In the genomic region with DNA sequence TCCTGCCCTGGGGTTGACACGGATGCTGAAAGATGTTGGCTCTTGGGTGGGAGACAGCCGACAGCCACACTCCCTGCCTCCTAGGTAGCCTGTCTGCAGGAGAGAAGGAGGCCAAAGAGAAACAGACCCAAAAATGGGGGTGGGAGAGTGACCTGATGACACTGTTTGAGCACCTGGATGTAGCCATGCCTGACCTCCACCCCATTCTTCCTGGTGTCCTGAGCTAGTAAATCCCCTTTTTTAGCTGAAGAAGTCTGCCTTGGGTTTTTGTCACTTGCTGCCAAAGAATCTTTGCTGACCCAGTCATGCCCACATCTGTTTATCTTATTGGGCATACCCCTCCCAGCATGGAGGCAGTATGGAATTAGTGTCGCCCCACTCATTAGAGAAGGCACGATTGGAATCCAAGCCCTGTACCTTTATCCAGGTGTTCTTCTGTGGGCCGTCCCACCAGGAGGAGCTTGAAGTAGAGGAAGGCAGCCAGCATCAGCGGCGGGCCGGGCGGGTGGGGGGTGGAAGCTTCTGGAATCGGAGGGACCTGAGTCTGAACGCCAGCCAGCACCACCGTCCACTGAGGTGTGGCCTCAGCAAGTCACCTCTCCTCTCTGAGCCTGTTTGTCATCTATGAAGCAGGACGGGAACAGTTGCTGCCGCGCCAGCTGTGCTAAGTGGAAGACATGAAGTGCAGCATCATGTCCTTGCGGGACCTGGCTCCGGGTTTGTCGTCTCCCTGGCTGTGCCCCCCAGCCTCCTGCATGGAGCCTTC, we compare ENCODE assay signal across 37 cellular contexts. TPM values are rescaled to one million over a fixed set of nuclear protein-coding genes. Genes with fewer than 3 reads are reported as not detected.
A peak's percentile ranks its signal among the peaks of the same experiment; 100 is the strongest.
DNase-seq lines count a peak whose midpoint lies in the region; ATAC-seq, FAIRE-seq and TF ChIP-seq lines count a peak whose summit lies in the region.
"Had no signal": no experiment of that assay in that cellular context is flagged by ENCODE, and none has a peak within 500 bp of the region (broad histone marks: within the 10 kb centered on the region; RNA-seq: fewer than 3 reads in every experiment).

No MANE protein-coding gene starts in this region.

- WGBS in HepG2 (ENCODE audit: low lambda C conversion rate), result 86% methylated on average over 8 of the region's 18 CpGs
- WGBS in right lobe of liver (ENCODE audit: insufficient coverage, low coverage, low lambda C conversion rate, missing lambda C conversion rate), result 86% methylated on average over 12 of the region's 18 CpGs

- no peaks in the 10 kb centered on the region for H3K4me1 ChIP-seq in HepG2 (ENCODE audit: insufficient read depth, low read length)
- no peaks in the 10 kb centered on the region for H3K4me1 ChIP-seq in right lobe of liver
- H3K4me1 ChIP-seq in lower lobe of right lung, result no peaks in the 10 kb centered on the region
- H3K4me1 ChIP-seq: neural progenitor cell, parathyroid adenoma had no signal

- H3K27me3 Mint-ChIP-seq in stimulated activated memory B cell treated with anti-CD40 and anti-IgM and Interleukin-4, amounts not matched to agents 10 μg/mL and 1 μg/mL and 100 μg/mL, for 72 hours, result no peaks in the 10 kb centered on the region
- H3K27me3 Mint-ChIP-seq: activated CD4-positive, alpha-beta memory T cell treated with anti-CD3 and anti-CD28 coated beads, Interleukin-2, amount 10 ng/mL, durations not matched to agents 7 days and 5 days had no signal

- no peaks in the 10 kb centered on the region for H3K79me2 ChIP-seq in HepG2 (ENCODE audit: insufficient read depth, low read length)
- H3K79me2 ChIP-seq: parathyroid adenoma had no signal

- no peak overlapping the region for H3K4me2 ChIP-seq in HepG2 (ENCODE audit: low read depth, low read length)
- H3K4me2 ChIP-seq: neural progenitor cell, PC-9 had no signal

- TF ChIP-seq CTCF in HepG2 (CRISPR knock-in tag; IDR thresholded peaks at IDR 0.05) (no peak), right lobe of liver (IDR thresholded peaks at IDR 0.05) (no peak), lower lobe of right lung (IDR thresholded peaks at IDR 0.05) (no peak), brain microvascular endothelial cell (IDR thresholded peaks at IDR 0.05; ENCODE audit: low read depth, low read length, missing control alignments) (no peak)

- H3K36me3 ChIP-seq in HepG2 (replicated peaks in 1 of 2; ENCODE audit: control insufficient read depth in 1 of 2, insufficient read depth in 2 of 2, low read length in 2 of 2), result peaks cover 12 to 16% of the 10 kb centered on the region in 2 experiments; a peak in 4 of 5 replicates
- H3K36me3 ChIP-seq in right lobe of liver, result peaks cover 0 to 21% (median 9%) of the 10 kb centered on the region in 4 donors
- peaks cover 42% of the 10 kb centered on the region for H3K36me3 ChIP-seq in lower lobe of right lung
- peaks cover 20% of the 10 kb centered on the region for H3K36me3 ChIP-seq in brain microvascular endothelial cell (replicated peaks)
- H3K36me3 ChIP-seq: neural progenitor cell had no signal

- H3K27me3 ChIP-seq in HepG2 (ENCODE audit: control insufficient read depth in 1 of 2, insufficient read depth in 2 of 2, low read length in 2 of 2), result no peaks in the 10 kb centered on the region
- H3K27me3 ChIP-seq in right lobe of liver, result no peaks in the 10 kb centered on the region
- H3K27me3 ChIP-seq in lower lobe of right lung (ENCODE audit: low read depth), result no peaks in the 10 kb centered on the region
- H3K27me3 ChIP-seq in brain microvascular endothelial cell (replicated peaks), result no peaks in the 10 kb centered on the region
- H3K27me3 ChIP-seq: neural progenitor cell, right atrium auricular region had no signal

- CTCF ChIA-PET in HepG2 (lab: Yijun Ruan, JAX; ENCODE audit: low intra/inter-chr PET ratio, low total read pairs), result no interaction called here

- H3K9ac ChIP-seq in HepG2 (ENCODE audit: insufficient read depth, low read depth, low read length), result no peak overlapping the region
- H3K9ac ChIP-seq: neural progenitor cell, parathyroid adenoma had no signal

- TF ChIP-seq EP300 in HepG2 (IDR thresholded peaks at IDR 0.05; ENCODE audit: low read depth in 2 of 2, low read length in 2 of 2) (no peak), HepG2 (CRISPR knock-in tag; IDR thresholded peaks at IDR 0.05; ENCODE audit: borderline replicate concordance) (no peak)

- no peak overlapping the region for H3K27ac ChIP-seq in HepG2 (ENCODE audit: extremely low read length, insufficient read depth, low read length)
- no peak overlapping the region for H3K27ac ChIP-seq in right lobe of liver
- peak overlapping the region; percentile 18 for H3K27ac ChIP-seq in lower lobe of right lung
- H3K27ac ChIP-seq in brain microvascular endothelial cell, result no peak overlapping the region
- H3K27ac ChIP-seq: neural progenitor cell, parathyroid adenoma, PC-9 had no signal

- no peaks in the 10 kb centered on the region for H4K20me1 ChIP-seq in HepG2 (ENCODE audit: insufficient read depth, low read length)

- no peak for DNase-seq in HepG2 (ENCODE audit: low spot score)
- DNase-seq in right lobe of liver, result no peak
- DNase-seq in lower lobe of right lung, result no peak
- DNase-seq in HCEC 1CT, result no peak
- no peak for DNase-seq in brain microvascular endothelial cell
- DNase-seq: activated CD4-positive, alpha-beta memory T cell treated with anti-CD3 and anti-CD28 coated beads, Interleukin-2, amount 10 ng/mL, durations not matched to agents 7 days and 5 days; activated CD8-positive, alpha-beta memory T cell treated with anti-CD3 and anti-CD28 coated beads, Interleukin-2, amount 50 U/mL, for 48 hours; activated naive CD4-positive, alpha-beta T cell treated with anti-CD3 and anti-CD28 coated beads for 36 hours; immature natural killer cell; Kasumi-1; mesendoderm; MV-4-11; NCI-H1436 treated with DMSO at 0.1 percent for 48 hours; NCI-H2107; NCI-H345; PC-9; SHP77 treated with DMSO at 0.1 percent for 48 hours; stimulated activated CD4-positive, alpha-beta T cell treated with anti-CD3 and anti-CD28 coated beads, Interleukin-12 subunit alpha, Interleukin-12 subunit beta, amount 100 ng/mL, for 4 hours; stimulated activated CD4-positive, alpha-beta T cell treated with anti-CD3 and anti-CD28 coated beads, Interleukin-2, amount 100 ng/mL, for 48 hours had no signal

- BruUV-seq in HepG2 (replicated peaks; lab: Mats Ljungman, UMichigan), result no TSS peak

- H3K36me3 Mint-ChIP-seq in stimulated activated memory B cell treated with anti-CD40 and anti-IgM and Interleukin-4, amounts not matched to agents 10 μg/mL and 1 μg/mL and 100 μg/mL, for 72 hours, result peaks cover 43% of the 10 kb centered on the region

- POLR2A ChIA-PET in HepG2 (lab: Yijun Ruan, JAX), result interaction anchor here (0.6 kb wide), 1 partner anchor 24 kb away, joined by 3 read pairs; no protein-coding TSS in a partner anchor

- TF ChIP-seq RAD21 in HepG2 (CRISPR knock-in tag; IDR thresholded peaks at IDR 0.05), result no peak

- H3K9me3 ChIP-seq in HepG2 (ENCODE audit: low read length), result no peaks in the 10 kb centered on the region
- no peaks in the 10 kb centered on the region for H3K9me3 ChIP-seq in right lobe of liver
- H3K9me3 ChIP-seq in lower lobe of right lung, result no peaks in the 10 kb centered on the region
- H3K9me3 ChIP-seq: right atrium auricular region had no signal

- H2AFZ ChIP-seq in HepG2 (ENCODE audit: low read length), result no peak overlapping the region
- H2AFZ ChIP-seq: neural progenitor cell, parathyroid adenoma, PC-9 had no signal

- intact Hi-C loops in HepG2 (cut with micrococcal nuclease; ENCODE audit: unreplicated experiment) (no loop called here), right lobe of liver (cut with DNase I) (no loop called here), lower lobe of right lung (cut with DNase I) (no loop called here)

- H3K9me3 Mint-ChIP-seq in stimulated activated memory B cell treated with anti-CD40 and anti-IgM and Interleukin-4, amounts not matched to agents 10 μg/mL and 1 μg/mL and 100 μg/mL, for 72 hours, result no peaks in the 10 kb centered on the region
- H3K9me3 Mint-ChIP-seq: activated CD4-positive, alpha-beta memory T cell treated with anti-CD3 and anti-CD28 coated beads, Interleukin-2, amount 10 ng/mL, durations not matched to agents 7 days and 5 days; activated naive CD4-positive, alpha-beta T cell treated with anti-CD3 and anti-CD28 coated beads for 36 hours; brain; CD14-positive monocyte; immature natural killer cell; neural progenitor cell; T-helper 2 cell treated with Interferon-gamma antibody and Interleukin-4, amounts not matched to agents 5 μg/mL and 100 μg/mL, for 36 hours had no signal

- peaks cover 13% of the 10 kb centered on the region for H3K4me1 Mint-ChIP-seq in stimulated activated memory B cell treated with anti-CD40 and anti-IgM and Interleukin-4, amounts not matched to agents 10 μg/mL and 1 μg/mL and 100 μg/mL, for 72 hours
- H3K4me1 Mint-ChIP-seq: activated CD4-positive, alpha-beta memory T cell treated with anti-CD3 and anti-CD28 coated beads, Interleukin-2, amount 10 ng/mL, durations not matched to agents 7 days and 5 days; neural progenitor cell had no signal

- H3K4me3 ChIP-seq in HepG2 (replicated peaks in 1 of 3; ENCODE audit: insufficient read depth in 1 of 3, low read depth in 2 of 3, low read length in 3 of 3) (no peak overlapping the region), right lobe of liver (no peak overlapping the region), lower lobe of right lung (no peak overlapping the region), brain microvascular endothelial cell (ENCODE audit: low read depth, low read length) (no peak overlapping the region)
- H3K4me3 ChIP-seq: neural progenitor cell, PC-9, right atrium auricular region had no signal

- no peak overlapping the region for H3K4me3 Mint-ChIP-seq in stimulated activated memory B cell treated with anti-CD40 and anti-IgM and Interleukin-4, amounts not matched to agents 10 μg/mL and 1 μg/mL and 100 μg/mL, for 72 hours
- H3K4me3 Mint-ChIP-seq: activated CD4-positive, alpha-beta memory T cell treated with anti-CD3 and anti-CD28 coated beads, Interleukin-2, amount 10 ng/mL, durations not matched to agents 7 days and 5 days; activated naive CD4-positive, alpha-beta T cell treated with anti-CD3 and anti-CD28 coated beads for 36 hours; brain; CD14-positive monocyte; immature natural killer cell; neural progenitor cell; T-helper 2 cell treated with Interferon-gamma antibody and Interleukin-4, amounts not matched to agents 5 μg/mL and 100 μg/mL, for 36 hours had no signal

- no peak for TF ChIP-seq POLR2A in HepG2 (IDR thresholded peaks at IDR 0.05; ENCODE audit: insufficient read depth in 1 of 2, low read depth in 2 of 2, low read length in 2 of 2)
- no peak for TF ChIP-seq POLR2A in right lobe of liver (IDR thresholded peaks at IDR 0.05)

- in situ Hi-C loops in HepG2 (cut with HindIII; ENCODE audit: extremely low pct_ligation_motif_present, low pct_unique_long_range_greater_than_20kb) (no loop called here), brain microvascular endothelial cell (cut with HindIII; ENCODE audit: low pct_ligation_motif_present, low sequenced_read_pairs) (no loop called here)

- ATAC-seq in HepG2 (no peak), right lobe of liver (no peak), lower lobe of right lung (no peak), GM21825 (IDR thresholded peaks at IDR 0.05; ENCODE audit: unreplicated experiment) (no peak), GM18520 (IDR thresholded peaks at IDR 0.05; ENCODE audit: unreplicated experiment) (no peak)
- no peak for ATAC-seq in stimulated activated memory B cell treated with anti-CD40 and anti-IgM and Interleukin-4, amounts not matched to agents 10 μg/mL and 1 μg/mL and 100 μg/mL, for 72 hours

- FAIRE-seq in HepG2 (lab: Jason Lieb, UNC), result no peak
- FAIRE-seq: A204.1, D721Med, GM19239, H54 had no signal

- H3K27ac Mint-ChIP-seq in stimulated activated memory B cell treated with anti-CD40 and anti-IgM and Interleukin-4, amounts not matched to agents 10 μg/mL and 1 μg/mL and 100 μg/mL, for 72 hours, result peak overlapping the region; percentile 79
- H3K27ac Mint-ChIP-seq: activated CD4-positive, alpha-beta memory T cell treated with anti-CD3 and anti-CD28 coated beads, Interleukin-2, amount 10 ng/mL, durations not matched to agents 7 days and 5 days; activated naive CD4-positive, alpha-beta T cell treated with anti-CD3 and anti-CD28 coated beads for 36 hours; immature natural killer cell; neural progenitor cell; T-helper 2 cell treated with Interferon-gamma antibody and Interleukin-4, amounts not matched to agents 5 μg/mL and 100 μg/mL, for 36 hours had no signal

RNA-seq across cellular contexts. Expression of a gene that starts 37.8 kb away (rescaled TPM):
- total RNA-seq in HepG2 (2016; rRNA removed; fragmentation: Illumina TruSeq; extraction: Trizol), result 5.9 and 9.9 TPM in 2 replicates
- total RNA-seq in HepG2 (2016; cell fraction: cytosol; rRNA removed; fragmentation: Illumina TruSeq; extraction: Trizol; ENCODE audit: low read depth), result 3.2 and 3.6 TPM in 2 replicates
- 4.3 and 13.3 TPM in 2 replicates for total RNA-seq in HepG2 (2016; cell fraction: insoluble cytoplasmic fraction; rRNA removed; fragmentation: Illumina TruSeq; extraction: Trizol)
- total RNA-seq in HepG2 (2016; cell fraction: membrane; rRNA removed; fragmentation: Illumina TruSeq; extraction: Trizol), result 4.7 and 5.4 TPM in 2 replicates
- total RNA-seq in HepG2 (2016; cell fraction: nucleus; rRNA removed; fragmentation: Illumina TruSeq; extraction: Trizol), result 12.8 and 19.6 TPM in 2 replicates
- 8.9 and 11.4 TPM in 2 replicates for polyA plus RNA-seq in HepG2 (2011; rRNA removed)
- polyA plus RNA-seq in HepG2 (2011; cell fraction: cytosol; rRNA removed), result 3.7 and 3.8 TPM in 2 replicates
- 32.6 and 32.7 TPM in 2 replicates for polyA plus RNA-seq in HepG2 (2011; cell fraction: nucleus; rRNA removed)
- polyA plus RNA-seq in HepG2 (2012), result 8.7 and 9.4 TPM in 2 replicates
- 1.2 and 1.7 TPM in 2 replicates for polyA plus RNA-seq in HepG2 (2016; cell fraction: cytosol; fragmentation: Illumina TruSeq; extraction: Trizol; ENCODE audit: low read depth)
- polyA plus RNA-seq in HepG2 (2016; cell fraction: insoluble cytoplasmic fraction; fragmentation: Illumina TruSeq; extraction: Trizol; ENCODE audit: low read depth), result 6.1 and 8.6 TPM in 2 replicates
- polyA plus RNA-seq in HepG2 (2016; cell fraction: membrane; fragmentation: Illumina TruSeq; extraction: Trizol; ENCODE audit: low read depth), result 3.5 and 3.6 TPM in 2 replicates
- 34.8 and 38.5 TPM in 2 replicates for polyA plus RNA-seq in HepG2 (2016; cell fraction: nucleus; fragmentation: Illumina TruSeq; extraction: Trizol; ENCODE audit: insufficient read depth, low read depth)
- 24.9 and 42.4 TPM in 2 replicates for polyA minus RNA-seq in HepG2 (2011; rRNA and poly(A)+ RNA removed; ENCODE audit: low replicate concordance)
- polyA minus RNA-seq in HepG2 (2011; cell fraction: cytosol; rRNA and poly(A)+ RNA removed), result 8.0 and 8.1 TPM in 2 replicates
- polyA minus RNA-seq in HepG2 (2011; cell fraction: nucleus; rRNA and poly(A)+ RNA removed), result 22.9 and 24.8 TPM in 2 replicates
- total RNA-seq in right lobe of liver, result 10 to 100 TPM in 4 of 6 experiments, 1 to 10 TPM in 2; 5.8 to 21.2 (median 11.5) TPM
- 18.8 TPM for total RNA-seq in lower lobe of right lung

RNA-seq across cellular contexts. Expression of a gene that starts 37.9 kb away (rescaled TPM):
- total RNA-seq in HepG2 (2016; rRNA removed; fragmentation: Illumina TruSeq; extraction: Trizol), result 100 and 128 TPM in 2 replicates
- 51.5 and 56.8 TPM in 2 replicates for total RNA-seq in HepG2 (2016; cell fraction: cytosol; rRNA removed; fragmentation: Illumina TruSeq; extraction: Trizol; ENCODE audit: low read depth)
- total RNA-seq in HepG2 (2016; cell fraction: insoluble cytoplasmic fraction; rRNA removed; fragmentation: Illumina TruSeq; extraction: Trizol), result 90.5 and 136 TPM in 2 replicates
- total RNA-seq in HepG2 (2016; cell fraction: membrane; rRNA removed; fragmentation: Illumina TruSeq; extraction: Trizol), result 53.3 and 53.5 TPM in 2 replicates
- total RNA-seq in HepG2 (2016; cell fraction: nucleus; rRNA removed; fragmentation: Illumina TruSeq; extraction: Trizol), result 41.8 and 43.3 TPM in 2 replicates
- 56.3 and 61.5 TPM in 2 replicates for polyA plus RNA-seq in HepG2 (2011; rRNA removed)
- 52.8 and 61.9 TPM in 2 replicates for polyA plus RNA-seq in HepG2 (2011; cell fraction: cytosol; rRNA removed)
- polyA plus RNA-seq in HepG2 (2011; cell fraction: nucleus; rRNA removed), result 26.4 and 27.8 TPM in 2 replicates
- 49.9 and 56.6 TPM in 2 replicates for polyA plus RNA-seq in HepG2 (2012)
- polyA plus RNA-seq in HepG2 (2016; cell fraction: cytosol; fragmentation: Illumina TruSeq; extraction: Trizol; ENCODE audit: low read depth), result 48.1 and 59.5 TPM in 2 replicates
- 119 and 125 TPM in 2 replicates for polyA plus RNA-seq in HepG2 (2016; cell fraction: insoluble cytoplasmic fraction; fragmentation: Illumina TruSeq; extraction: Trizol; ENCODE audit: low read depth)
- polyA plus RNA-seq in HepG2 (2016; cell fraction: membrane; fragmentation: Illumina TruSeq; extraction: Trizol; ENCODE audit: low read depth), result 41.7 and 46.4 TPM in 2 replicates
- polyA plus RNA-seq in HepG2 (2016; cell fraction: nucleus; fragmentation: Illumina TruSeq; extraction: Trizol; ENCODE audit: insufficient read depth, low read depth), result 59.6 and 63.8 TPM in 2 replicates
- 26.5 and 74.2 TPM in 2 replicates for polyA minus RNA-seq in HepG2 (2011; rRNA and poly(A)+ RNA removed; ENCODE audit: low replicate concordance)
- polyA minus RNA-seq in HepG2 (2011; cell fraction: cytosol; rRNA and poly(A)+ RNA removed), result 12.5 and 18.9 TPM in 2 replicates
- polyA minus RNA-seq in HepG2 (2011; cell fraction: nucleus; rRNA and poly(A)+ RNA removed), result 21.3 and 25.6 TPM in 2 replicates
- total RNA-seq in right lobe of liver, result 10 to 100 TPM; 18.8 to 50.4 (median 26.0) TPM
- 32.9 TPM for total RNA-seq in lower lobe of right lung

RNA-seq across cellular contexts. Expression of a gene that starts 39.3 kb away (rescaled TPM):
- not detected in 2 replicates for total RNA-seq in HepG2 (2016; rRNA removed; fragmentation: Illumina TruSeq; extraction: Trizol)
- total RNA-seq in HepG2 (2016; cell fraction: cytosol; rRNA removed; fragmentation: Illumina TruSeq; extraction: Trizol; ENCODE audit: low read depth), result not detected in 2 replicates
- not detected in 2 replicates for total RNA-seq in HepG2 (2016; cell fraction: insoluble cytoplasmic fraction; rRNA removed; fragmentation: Illumina TruSeq; extraction: Trizol)
- total RNA-seq in HepG2 (2016; cell fraction: membrane; rRNA removed; fragmentation: Illumina TruSeq; extraction: Trizol), result not detected in 2 replicates
- not detected in 2 replicates for total RNA-seq in HepG2 (2016; cell fraction: nucleus; rRNA removed; fragmentation: Illumina TruSeq; extraction: Trizol)
- polyA plus RNA-seq in HepG2 (2011; rRNA removed), result not detected in 2 replicates
- polyA plus RNA-seq in HepG2 (2011; cell fraction: cytosol; rRNA removed), result not detected in 2 replicates
- not detected in 2 replicates for polyA plus RNA-seq in HepG2 (2011; cell fraction: nucleus; rRNA removed)
- polyA plus RNA-seq in HepG2 (2012), result not detected in 2 replicates
- not detected in 2 replicates for polyA plus RNA-seq in HepG2 (2016; cell fraction: cytosol; fragmentation: Illumina TruSeq; extraction: Trizol; ENCODE audit: low read depth)
- polyA plus RNA-seq in HepG2 (2016; cell fraction: insoluble cytoplasmic fraction; fragmentation: Illumina TruSeq; extraction: Trizol; ENCODE audit: low read depth), result not detected in 2 replicates
- polyA plus RNA-seq in HepG2 (2016; cell fraction: membrane; fragmentation: Illumina TruSeq; extraction: Trizol; ENCODE audit: low read depth), result not detected in 2 replicates
- polyA plus RNA-seq in HepG2 (2016; cell fraction: nucleus; fragmentation: Illumina TruSeq; extraction: Trizol; ENCODE audit: insufficient read depth, low read depth), result not detected in 2 replicates
- polyA minus RNA-seq in HepG2 (2011; rRNA and poly(A)+ RNA removed; ENCODE audit: low replicate concordance), result not detected in 2 replicates
- polyA minus RNA-seq in HepG2 (2011; cell fraction: cytosol; rRNA and poly(A)+ RNA removed), result not detected in 2 replicates
- not detected in 2 replicates for polyA minus RNA-seq in HepG2 (2011; cell fraction: nucleus; rRNA and poly(A)+ RNA removed)
- not detected for total RNA-seq in right lobe of liver
- not detected for total RNA-seq in lower lobe of right lung
- total RNA-seq: activated CD4-positive, alpha-beta memory T cell treated with anti-CD3 and anti-CD28 coated beads, Interleukin-2, amount 10 ng/mL, durations not matched to agents 7 days and 5 days; activated naive CD4-positive, alpha-beta T cell treated with anti-CD3 and anti-CD28 coated beads for 36 hours; Daoy; left lobe of liver; myocyte; PC-9; right atrium auricular region; subcutaneous adipose tissue; urinary bladder had no signal
- polyA plus RNA-seq: CD14-positive monocyte, immature natural killer cell had no signal
